In genomic region chr11:13040969-13041561, GRCh38 we compare ENCODE assay signal across 1 cellular context.
TF ChIP-seq lines count a peak whose summit lies in the region.

No MANE protein-coding gene starts in this region.

TF ChIP-seq in K562, 482 proteins besides CTCF, POLR2A, EP300 and RAD21 (continued from another document):
- TF ChIP-seq THRA (IDR thresholded peaks at IDR 0.05) (no peak), CHCHD3 (CRISPR knock-in tag; IDR thresholded peaks at IDR 0.05) (no peak), NFE2 (IDR thresholded peaks at IDR 0.05; ENCODE audit: low read depth) (peak; percentile 57), MAFG (tag; conservative IDR thresholded peaks at IDR 0.05) (peak; percentile 63; the same call in 1 of the 2 replicates), ZNF263 (CRISPR knock-in tag; IDR thresholded peaks at IDR 0.05; ENCODE audit: borderline replicate concordance) (no peak), HCFC1 (IDR thresholded peaks at IDR 0.05; ENCODE audit: low read depth, low read length) (no peak), GTF3C2 (IDR thresholded peaks at IDR 0.05; ENCODE audit: borderline replicate concordance, extremely low read depth, insufficient read length) (no peak), LCOR (CRISPR knock-in tag; IDR thresholded peaks at IDR 0.05) (no peak), MYNN (IDR thresholded peaks at IDR 0.05) (no peak), MYNN (CRISPR knock-in tag; IDR thresholded peaks at IDR 0.05) (no peak), SMARCC2 (IDR thresholded peaks at IDR 0.05; ENCODE audit: low read depth) (no peak), NFE2L1 (tag; IDR thresholded peaks at IDR 0.05; ENCODE audit: borderline replicate concordance, low read depth) (no peak), COPS2 (conservative IDR thresholded peaks at IDR 0.05) (no peak), TCF15 (CRISPR knock-in tag; IDR thresholded peaks at IDR 0.05) (no peak), ZNF696 (CRISPR knock-in tag; conservative IDR thresholded peaks at IDR 0.05) (no peak), ZFP36 (IDR thresholded peaks at IDR 0.05; ENCODE audit: low read depth, low read length, partially characterized antibody) (peak; percentile 42), HNRNPL (IDR thresholded peaks at IDR 0.05; ENCODE audit: low read depth, low read length) (no peak), REST (CRISPR knock-in tag; IDR thresholded peaks at IDR 0.05; ENCODE audit: low read depth) (no peak), MAFK (IDR thresholded peaks at IDR 0.05; ENCODE audit: low read length) (peak; percentile 42), NR3C1 (CRISPR knock-in tag; IDR thresholded peaks at IDR 0.05) (no peak), RERE (CRISPR knock-in tag; IDR thresholded peaks at IDR 0.05; ENCODE audit: borderline replicate concordance) (no peak), IRF9 (tag; IDR thresholded peaks at IDR 0.05) (no peak), SIN3B (IDR thresholded peaks at IDR 0.05; ENCODE audit: low read depth) (no peak), ADNP (tag; IDR thresholded peaks at IDR 0.05) (no peak), GMEB1 (CRISPR knock-in tag; IDR thresholded peaks at IDR 0.05) (no peak), C11orf30 (IDR thresholded peaks at IDR 0.05; ENCODE audit: low read depth) (peak; percentile 85), ZNF121 (CRISPR knock-in tag; conservative IDR thresholded peaks at IDR 0.05) (no peak), NR4A1 (CRISPR knock-in tag; IDR thresholded peaks at IDR 0.05) (no peak), NR4A1 (tag; IDR thresholded peaks at IDR 0.05) (no peak), CEBPZ (IDR thresholded peaks at IDR 0.05; ENCODE audit: borderline replicate concordance, low read depth, low read length) (no peak)
